In the genomic region with DNA sequence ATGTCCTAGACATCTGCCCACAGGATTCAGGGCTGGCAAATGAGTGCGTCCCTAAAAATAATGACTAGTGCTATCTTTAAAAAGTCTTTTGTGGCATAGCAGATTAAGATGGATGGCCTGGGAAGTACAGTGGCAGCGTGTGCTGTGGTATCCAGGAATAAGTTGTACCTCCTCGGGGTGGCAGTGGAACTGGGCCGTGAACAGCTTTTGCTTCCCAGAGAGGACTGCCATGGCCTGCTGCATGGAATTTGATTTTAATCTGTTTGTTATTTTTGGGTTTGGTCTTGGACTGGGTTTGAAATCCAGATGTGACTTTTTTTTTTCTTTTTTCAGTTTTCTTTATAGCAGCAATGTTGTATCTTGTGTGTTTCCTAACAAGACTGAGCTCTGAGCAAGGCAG, we compare ENCODE assay signal across 15 cellular contexts.
DNase-seq lines count a peak whose midpoint lies in the region; ATAC-seq and TF ChIP-seq lines count a peak whose summit lies in the region.
"Had no signal": no experiment of that assay in that cellular context is flagged by ENCODE, and none has a peak within 500 bp of the region (broad histone marks: within the 10 kb centered on the region; RNA-seq: fewer than 3 reads in every experiment).

No MANE protein-coding gene starts in this region.

- no peaks in the 10 kb centered on the region for H3K36me3 Mint-ChIP-seq in brain

- no peaks in the 10 kb centered on the region for H4K20me1 ChIP-seq in BLaER1

- H3K4me1 Mint-ChIP-seq in brain, result peaks cover 45% of the 10 kb centered on the region
- H3K4me1 Mint-ChIP-seq: CD8-positive, alpha-beta memory T cell had no signal

- TF ChIP-seq CTCF in brain (conservative IDR thresholded peaks at IDR 0.05) (no peak), psoas muscle (IDR thresholded peaks at IDR 0.05) (no peak)

- peaks cover 71% of the 10 kb centered on the region for H3K4me1 ChIP-seq in BLaER1
- peaks cover 22% of the 10 kb centered on the region for H3K4me1 ChIP-seq in psoas muscle

- WGBS in psoas muscle, 3 donors, result 30 to 63% (median 44%) methylated on average over 4 of the region's 4 CpGs

- H3K27ac ChIP-seq in BLaER1 (peak overlapping the region; percentile 76), psoas muscle (no peak overlapping the region)

- no peaks in the 10 kb centered on the region for H3K27me3 ChIP-seq in BLaER1
- H3K27me3 ChIP-seq in psoas muscle (ENCODE audit: insufficient read depth in 3 of 3, low read length in 2 of 3), result no peaks in the 10 kb centered on the region
- H3K27me3 ChIP-seq: BE2C had no signal

- DNase-seq in left ventricle myocardium superior (peak; percentile 23), psoas muscle (peak in 1 of 2 donors; percentile 4)
- no peak for DNase-seq in stimulated activated CD4-positive, alpha-beta T cell treated with anti-CD3 and anti-CD28 coated beads, Interleukin-2, amount 100 ng/mL, for 24 hours
- DNase-seq: CD8-positive, alpha-beta memory T cell; DND-41; GDM1; Kasumi-1; NCI-H1105 treated with DMSO at 0.1 percent for 48 hours; NCI-H187 treated with DMSO at 0.1 percent for 48 hours had no signal

- peaks cover 0 to 2% (median 0%) of the 10 kb centered on the region in 5 experiments for H3K9me3 Mint-ChIP-seq in brain
- H3K9me3 Mint-ChIP-seq: CD8-positive, alpha-beta memory T cell had no signal

- H3K36me3 ChIP-seq in BLaER1 (no peaks in the 10 kb centered on the region), psoas muscle (ENCODE audit: insufficient read depth in 1 of 2, low read depth in 1 of 2) (peaks cover 0 to 9% of the 10 kb centered on the region in 2 donors)
- H3K36me3 ChIP-seq: BE2C had no signal

- peak overlapping the region; percentile 72 for H3K4me2 ChIP-seq in BLaER1

- intact Hi-C loops in left ventricle myocardium superior (cut with micrococcal nuclease), result no loop called here
- intact Hi-C loops in psoas muscle (cut with DNase I), result loop anchor here in 1 of 2 donors (10.0 kb wide), 1 partner anchor 515 kb away; no protein-coding TSS in a partner anchor

- no peak overlapping the region for H3K4me3 Mint-ChIP-seq in brain
- H3K4me3 Mint-ChIP-seq: CD8-positive, alpha-beta memory T cell had no signal

- no peaks in the 10 kb centered on the region for H3K9me3 ChIP-seq in BLaER1
- H3K9me3 ChIP-seq in psoas muscle, result no peaks in the 10 kb centered on the region
- H3K9me3 ChIP-seq: BE2C had no signal

- H3K27me3 Mint-ChIP-seq in brain, result no peaks in the 10 kb centered on the region
- H3K27me3 Mint-ChIP-seq: CD8-positive, alpha-beta memory T cell had no signal

- H3K27ac Mint-ChIP-seq in brain, result peak overlapping the region in 4 of 5 experiments; percentile 28 to 87 (median 60)
- H3K27ac Mint-ChIP-seq: CD8-positive, alpha-beta memory T cell had no signal

- no peak overlapping the region for H3K4me3 ChIP-seq in BLaER1
- no peak overlapping the region for H3K4me3 ChIP-seq in psoas muscle

- H3K9ac ChIP-seq in BLaER1, result peak overlapping the region; percentile 69

- ATAC-seq in left ventricle myocardium superior (peak; percentile 79), psoas muscle (peak; percentile 28 to 80 (median 62)), GM21825 (IDR thresholded peaks at IDR 0.05; ENCODE audit: unreplicated experiment) (no peak), esophagus mucosa (no peak), GM21786 (IDR thresholded peaks at IDR 0.05; ENCODE audit: unreplicated experiment) (no peak)

Comparison
In these comparisons a context has a peak if more than half of its experiments do, and no peak if none do; other contexts are left out.
1. ATAC-seq: peak in left ventricle myocardium superior (single experiment) and psoas muscle (4 of 4); none in GM21825 (single experiment), esophagus mucosa (single experiment) and GM21786 (single experiment).